7 cellular contexts compared by ENCODE assay signal in the genomic region with DNA sequence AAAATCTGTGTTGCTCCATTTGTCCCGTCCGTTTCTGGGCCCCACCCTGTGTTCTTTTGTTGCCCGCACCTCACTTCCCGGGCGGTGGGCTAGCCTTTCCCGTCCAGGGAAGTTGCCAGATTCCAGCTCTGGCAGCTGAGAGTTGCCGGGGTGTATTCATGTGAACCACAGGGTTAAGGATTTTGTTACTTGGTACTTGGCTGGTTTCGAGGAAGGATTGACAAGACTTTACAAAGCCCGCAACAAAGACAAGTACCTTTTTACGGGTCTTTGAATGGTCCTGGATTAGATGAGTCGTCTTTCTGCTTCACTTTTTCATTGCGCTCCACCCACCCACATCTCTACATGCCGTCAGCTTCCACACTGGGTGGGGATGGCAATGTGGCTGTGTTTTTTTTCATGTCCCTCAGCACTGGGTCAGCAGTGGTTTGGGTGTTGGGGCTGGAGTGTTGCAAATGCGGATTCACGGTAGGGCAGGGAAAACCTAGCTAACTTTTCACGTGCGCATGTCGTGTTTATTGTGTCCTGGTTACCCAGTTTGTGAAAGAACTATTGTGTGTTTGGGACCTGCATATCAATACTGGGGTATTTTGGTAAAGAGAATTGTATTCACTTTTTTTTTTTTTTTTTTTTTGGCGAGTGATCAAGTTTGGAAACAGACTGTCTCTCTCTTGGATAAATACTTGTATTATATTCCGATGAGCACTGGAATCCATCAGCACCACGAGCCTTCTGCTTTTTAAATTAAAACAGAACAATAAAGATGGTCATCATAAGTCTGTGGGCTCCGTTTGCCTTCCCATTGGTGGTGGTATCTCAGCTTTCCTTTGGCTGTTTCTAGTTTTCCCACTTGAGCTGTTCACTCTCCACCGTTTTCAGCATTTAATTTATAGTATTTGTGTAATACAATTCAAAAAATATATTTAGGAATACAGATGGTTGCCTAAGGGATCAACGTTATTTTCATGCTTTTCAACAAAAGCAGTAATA. TPM values are rescaled to one million over a fixed set of nuclear protein-coding genes. Genes with fewer than 3 reads are reported as not detected.
DNase-seq lines count a peak whose midpoint lies in the region; ATAC-seq and TF ChIP-seq lines count a peak whose summit lies in the region.

No MANE protein-coding gene starts in this region.

- H3K27me3 ChIP-seq in HUES64 (ENCODE audit: insufficient read depth, low read length) (0 out of 2 replicates have a peak, but pooled peaks cover 7% of the 10 kb centered on the region), rectal smooth muscle tissue (ENCODE audit: control insufficient read depth, insufficient read depth, low read length) (no peaks in the 10 kb centered on the region)

- H3K9me3 Mint-ChIP-seq in activated T-cell treated with anti-CD3 and anti-CD28 coated beads, Interleukin-2, amount 50 U/mL, for 24 hours: peaks cover 5% of the 10 kb centered on the region
- peaks cover 18% of the 10 kb centered on the region for H3K9me3 Mint-ChIP-seq in glutamatergic neuron (ENCODE audit: unreplicated experiment)

- H3K4me1 ChIP-seq in HUES64 (ENCODE audit: insufficient read depth, low read length): peaks cover 35% of the 10 kb centered on the region
- peaks cover 8% of the 10 kb centered on the region for H3K4me1 ChIP-seq in rectal smooth muscle tissue (ENCODE audit: control insufficient read depth, insufficient read depth, low read length)

- H3K9ac ChIP-seq in HUES64 (ENCODE audit: low read depth, low read length) (peak overlapping the region; percentile 59), rectal smooth muscle tissue (ENCODE audit: low read length) (peak overlapping the region; percentile 74)

- peak; percentile 73 for DNase-seq in activated T-cell treated with anti-CD3 and anti-CD28 coated beads, Interleukin-2, amount 50 U/mL, for 24 hours
- no peak for DNase-seq in glutamatergic neuron
- DNase-seq in hypothalamus (lab: John Stamatoyannopoulos, UW): no peak

- H3K9me3 ChIP-seq in HUES64 (ENCODE audit: insufficient read depth, low read depth, low read length): peaks cover 5% of the 10 kb centered on the region; the same call in 1 of the 2 replicates

- H3K4me3 Mint-ChIP-seq in activated T-cell treated with anti-CD3 and anti-CD28 coated beads, Interleukin-2, amount 50 U/mL, for 24 hours: peak overlapping the region; percentile 84
- peak overlapping the region; percentile 92 for H3K4me3 Mint-ChIP-seq in glutamatergic neuron (ENCODE audit: unreplicated experiment)

- H3K36me3 Mint-ChIP-seq in activated T-cell treated with anti-CD3 and anti-CD28 coated beads, Interleukin-2, amount 50 U/mL, for 24 hours (ENCODE audit: low read depth): peaks cover 9% of the 10 kb centered on the region
- peaks cover 14% of the 10 kb centered on the region for H3K36me3 Mint-ChIP-seq in glutamatergic neuron (ENCODE audit: unreplicated experiment)

- H3K27ac Mint-ChIP-seq in activated T-cell treated with anti-CD3 and anti-CD28 coated beads, Interleukin-2, amount 50 U/mL, for 24 hours: peak overlapping the region; percentile 97
- H3K27ac Mint-ChIP-seq in glutamatergic neuron (ENCODE audit: unreplicated experiment): peak overlapping the region; percentile 92

- peaks cover 62% of the 10 kb centered on the region for H3K4me1 Mint-ChIP-seq in activated T-cell treated with anti-CD3 and anti-CD28 coated beads, Interleukin-2, amount 50 U/mL, for 24 hours (ENCODE audit: low read depth)
- H3K4me1 Mint-ChIP-seq in glutamatergic neuron (ENCODE audit: low read depth, unreplicated experiment): peaks cover 29% of the 10 kb centered on the region

- ATAC-seq in GM21515 (IDR thresholded peaks at IDR 0.05; ENCODE audit: unreplicated experiment) (no peak), GM18868 (IDR thresholded peaks at IDR 0.05; ENCODE audit: unreplicated experiment) (no peak)

- WGBS in HUES64: 46% methylated on average over 20 of the region's 24 CpGs

- no peak for TF ChIP-seq CTCF in glutamatergic neuron (IDR thresholded peaks at IDR 0.05; ENCODE audit: partially characterized antibody, unreplicated experiment)

- no peaks in the 10 kb centered on the region for H3K27me3 Mint-ChIP-seq in activated T-cell treated with anti-CD3 and anti-CD28 coated beads, Interleukin-2, amount 50 U/mL, for 24 hours
- peaks cover 7% of the 10 kb centered on the region for H3K27me3 Mint-ChIP-seq in glutamatergic neuron (ENCODE audit: unreplicated experiment)

- H3K4me3 ChIP-seq in HUES64 (ENCODE audit: low read length) (peak overlapping the region; percentile 78), rectal smooth muscle tissue (ENCODE audit: low read length) (peak overlapping the region; percentile 65)

- H3K36me3 ChIP-seq in HUES64 (ENCODE audit: insufficient read depth, low read length): no peaks in the 10 kb centered on the region
- no peaks in the 10 kb centered on the region for H3K36me3 ChIP-seq in rectal smooth muscle tissue (ENCODE audit: control insufficient read depth, insufficient read depth, low read length)

- H3K27ac ChIP-seq in HUES64 (ENCODE audit: low read depth, low read length): no peak overlapping the region
- H3K27ac ChIP-seq in rectal smooth muscle tissue (ENCODE audit: low read depth, low read length): peak overlapping the region; percentile 96

RNA-seq across cellular contexts. Expression of a gene that starts 1.2 kb away (rescaled TPM):
- 23.1 TPM for polyA plus RNA-seq in HUES64 (2013, experiment 1 of 2)
- polyA plus RNA-seq in HUES64 (2013, experiment 2 of 2): 22.4 TPM
- 40.4 TPM for total RNA-seq in glutamatergic neuron (ENCODE audit: unreplicated experiment)
